In genomic region chr16:8948831-8949230, GRCh38 we compare ENCODE assay signal across 21 cellular contexts. TPM values are rescaled to one million over a fixed set of nuclear protein-coding genes. Genes with fewer than 3 reads are reported as not detected.
DNase-seq lines count a peak whose midpoint lies in the region; ATAC-seq, FAIRE-seq and TF ChIP-seq lines count a peak whose summit lies in the region.
"Had no signal": no experiment of that assay in that cellular context is flagged by ENCODE, and none has a peak within 500 bp of the region (broad histone marks: within the 10 kb centered on the region; RNA-seq: fewer than 3 reads in every experiment).

No MANE protein-coding gene starts in this region.

- H3K4me3 Mint-ChIP-seq in activated CD4-positive, alpha-beta T cell treated with anti-CD3 and anti-CD28 coated beads for 36 hours: no peak overlapping the region
- H3K4me3 Mint-ChIP-seq in activated CD4-positive, alpha-beta T cell treated with anti-CD3 and anti-CD28 coated beads, Interleukin-2, amount 10 ng/mL, durations not matched to agents 24 days and 14 days: no peak overlapping the region
- H3K4me3 Mint-ChIP-seq in stimulated activated memory B cell treated with anti-CD40 and anti-IgM and Interleukin-4, amounts not matched to agents 10 μg/mL and 1 μg/mL and 100 μg/mL, for 72 hours: no peak overlapping the region
- H3K4me3 Mint-ChIP-seq: activated T-helper 1 cell treated with anti-CD3 and anti-CD28 coated beads, Interleukin-12 subunit alpha, Interleukin-12 subunit beta, Interleukin-2, Interleukin-4 antibody, amounts not matched to agents 30 ng/mL and 10 ng/mL and 1 ng/mL, durations not matched to agents 14 hours and 24 hours and 36 hours had no signal

- intact Hi-C loops in activated CD4-positive, alpha-beta T cell treated with anti-CD3 and anti-CD28 coated beads for 36 hours (cut with DNase I, micrococcal nuclease): no loop called here
- intact Hi-C loops in activated CD4-positive, alpha-beta T cell treated with anti-CD3 and anti-CD28 coated beads, Interleukin-2, amount 10 ng/mL, durations not matched to agents 24 days and 14 days (cut with micrococcal nuclease): no loop called here
- intact Hi-C loops in GM12878 (cut with micrococcal nuclease; ENCODE audit: unreplicated experiment): no loop called here

- H3K4me3 ChIP-seq in OCI-LY1 (ENCODE audit: low read depth, low read length, poor library complexity, severe bottlenecking) (peak overlapping the region; percentile 49), GM12878 (no peak overlapping the region)
- H3K4me3 ChIP-seq: heart left ventricle, pancreas had no signal

- no peak for TF ChIP-seq CTCF in OCI-LY1 (IDR thresholded peaks at IDR 0.05; ENCODE audit: low read length)
- no peak for TF ChIP-seq CTCF in GM12878 (IDR thresholded peaks at IDR 0.05 in 2 of 3, conservative IDR thresholded peaks at IDR 0.05 in 1 of 3; ENCODE audit: control insufficient read depth in 2 of 3, extremely low read depth in 1 of 3, insufficient read depth in 1 of 3, low read depth in 3 of 3, low read length in 3 of 3)

- in situ Hi-C loops in GM12878 (cut with MboI): no loop called here

- no peak for DNase-seq in activated CD4-positive, alpha-beta T cell treated with anti-CD3 and anti-CD28 coated beads for 36 hours
- no peak for DNase-seq in activated CD4-positive, alpha-beta T cell treated with anti-CD3 and anti-CD28 coated beads, Interleukin-2, amount 10 ng/mL, durations not matched to agents 24 days and 14 days
- no peak for DNase-seq in GM12878 (ENCODE audit: low read depth, low spot score)
- DNase-seq in NCI-H1105 treated with DMSO at 0.1 percent for 48 hours (lab: John Stamatoyannopoulos, UW): no peak
- no peak for DNase-seq in NCI-H1092 (lab: John Stamatoyannopoulos, UW)
- no peak for DNase-seq in NCI-H774 (lab: John Stamatoyannopoulos, UW)
- DNase-seq: 8988T; activated CD4-positive, alpha-beta T cell treated with anti-CD3 and anti-CD28 coated beads, Interleukin-2, amount 50 U/mL, for 48 hours; anterior cingulate cortex; central memory CD4-positive, alpha-beta T cell; effector memory CD4-positive, alpha-beta T cell; heart left ventricle; NCI-H1417 treated with DMSO at 0.1 percent for 48 hours; pancreas; SK-N-SH; stimulated activated CD4-positive, alpha-beta T cell treated with anti-CD3 and anti-CD28 coated beads, Interleukin-2, amount 100 ng/mL, for 24 hours had no signal

- no peaks in the 10 kb centered on the region for H3K27me3 ChIP-seq in OCI-LY1 (ENCODE audit: insufficient read depth, low read length)
- no peaks in the 10 kb centered on the region for H3K27me3 ChIP-seq in GM12878 (replicated peaks in 1 of 2; ENCODE audit: control insufficient read depth in 2 of 2, insufficient read depth in 2 of 2, low read length in 1 of 2)
- H3K27me3 ChIP-seq: heart left ventricle, pancreas had no signal

- H3K27ac ChIP-seq in OCI-LY1 (ENCODE audit: low read depth, low read length, poor library complexity, severe bottlenecking) (peak overlapping the region; percentile 96), GM12878 (ENCODE audit: control insufficient read depth, insufficient read depth) (peak overlapping the region; percentile 43)
- H3K27ac ChIP-seq: C4-2B, heart left ventricle, pancreas had no signal

- RAD21 ChIA-PET in GM12878 (lab: Charles Lee; ENCODE audit: unreplicated experiment): interaction anchor here (0.6 to 3.0 kb wide), 5 partner anchors 11 to 186 kb away, joined by 3 to 21 read pairs (median 4); no protein-coding TSS in a partner anchor

- no peaks in the 10 kb centered on the region for H3K9me3 Mint-ChIP-seq in activated CD4-positive, alpha-beta T cell treated with anti-CD3 and anti-CD28 coated beads for 36 hours (ENCODE audit: low read depth)
- no peaks in the 10 kb centered on the region for H3K9me3 Mint-ChIP-seq in activated CD4-positive, alpha-beta T cell treated with anti-CD3 and anti-CD28 coated beads, Interleukin-2, amount 10 ng/mL, durations not matched to agents 24 days and 14 days
- no peaks in the 10 kb centered on the region for H3K9me3 Mint-ChIP-seq in stimulated activated memory B cell treated with anti-CD40 and anti-IgM and Interleukin-4, amounts not matched to agents 10 μg/mL and 1 μg/mL and 100 μg/mL, for 72 hours
- H3K9me3 Mint-ChIP-seq: activated T-helper 1 cell treated with anti-CD3 and anti-CD28 coated beads, Interleukin-12 subunit alpha, Interleukin-12 subunit beta, Interleukin-2, Interleukin-4 antibody, amounts not matched to agents 30 ng/mL and 10 ng/mL and 1 ng/mL, durations not matched to agents 14 hours and 24 hours and 36 hours had no signal

- CTCF ChIA-PET in activated CD4-positive, alpha-beta T cell treated with anti-CD3 and anti-CD28 coated beads for 36 hours (lab: Charles Lee): interaction anchor here (1.1 to 7.8 kb wide), 3 partner anchors 12 to 60 kb away, joined by 3 to 78 read pairs (median 4); no protein-coding TSS in a partner anchor
- CTCF ChIA-PET in GM12878 (lab: Yijun Ruan, JAX): interaction anchor here (0.6 to 5.5 kb wide), 9 partner anchors 9 to 190 kb away, joined by 3 to 44 read pairs (median 3); no protein-coding TSS in a partner anchor

- peaks cover 90% of the 10 kb centered on the region for H3K4me1 Mint-ChIP-seq in activated CD4-positive, alpha-beta T cell treated with anti-CD3 and anti-CD28 coated beads for 36 hours
- H3K4me1 Mint-ChIP-seq in activated CD4-positive, alpha-beta T cell treated with anti-CD3 and anti-CD28 coated beads, Interleukin-2, amount 10 ng/mL, durations not matched to agents 24 days and 14 days: peaks cover 77% of the 10 kb centered on the region
- H3K4me1 Mint-ChIP-seq in stimulated activated memory B cell treated with anti-CD40 and anti-IgM and Interleukin-4, amounts not matched to agents 10 μg/mL and 1 μg/mL and 100 μg/mL, for 72 hours: peaks cover 89% of the 10 kb centered on the region

- TF ChIP-seq EP300 in GM12878 (IDR thresholded peaks at IDR 0.05; ENCODE audit: borderline replicate concordance in 1 of 2, control insufficient read depth in 1 of 2, low read depth in 2 of 2, low read length in 2 of 2): no peak

- H3K36me3 Mint-ChIP-seq in activated CD4-positive, alpha-beta T cell treated with anti-CD3 and anti-CD28 coated beads for 36 hours (ENCODE audit: low read depth): peaks cover 4% of the 10 kb centered on the region
- H3K36me3 Mint-ChIP-seq in activated CD4-positive, alpha-beta T cell treated with anti-CD3 and anti-CD28 coated beads, Interleukin-2, amount 10 ng/mL, durations not matched to agents 24 days and 14 days (ENCODE audit: low read depth): peaks cover 3% of the 10 kb centered on the region
- peaks cover 5% of the 10 kb centered on the region for H3K36me3 Mint-ChIP-seq in stimulated activated memory B cell treated with anti-CD40 and anti-IgM and Interleukin-4, amounts not matched to agents 10 μg/mL and 1 μg/mL and 100 μg/mL, for 72 hours

- no peaks in the 10 kb centered on the region for H4K20me1 ChIP-seq in OCI-LY1 (ENCODE audit: insufficient read depth, low read length)
- H4K20me1 ChIP-seq in GM12878 (ENCODE audit: control insufficient read depth, insufficient read depth): peaks cover 44% of the 10 kb centered on the region

- H3F3A ChIP-seq in OCI-LY1 (ENCODE audit: insufficient read depth, low read length): peaks cover 9% of the 10 kb centered on the region

- H3K27me3 Mint-ChIP-seq in activated CD4-positive, alpha-beta T cell treated with anti-CD3 and anti-CD28 coated beads for 36 hours: no peaks in the 10 kb centered on the region
- H3K27me3 Mint-ChIP-seq in activated CD4-positive, alpha-beta T cell treated with anti-CD3 and anti-CD28 coated beads, Interleukin-2, amount 10 ng/mL, durations not matched to agents 24 days and 14 days: no peaks in the 10 kb centered on the region
- no peaks in the 10 kb centered on the region for H3K27me3 Mint-ChIP-seq in stimulated activated memory B cell treated with anti-CD40 and anti-IgM and Interleukin-4, amounts not matched to agents 10 μg/mL and 1 μg/mL and 100 μg/mL, for 72 hours

- H3K36me3 ChIP-seq in OCI-LY1 (ENCODE audit: insufficient read depth, low read length): no peaks in the 10 kb centered on the region
- H3K36me3 ChIP-seq in GM12878 (ENCODE audit: control insufficient read depth in 2 of 2, insufficient read depth in 2 of 2, low read length in 1 of 2): peaks cover 1 to 2% of the 10 kb centered on the region in 2 experiments; a peak in 2 of 4 replicates
- H3K36me3 ChIP-seq: heart left ventricle, pancreas had no signal

- WGBS in GM12878 (ENCODE audit: insufficient coverage, insufficient replicate concordance, low lambda C conversion rate, missing lambda C conversion rate): 2% methylated on average over 5 of the region's 5 CpGs

- H3K4me1 ChIP-seq in OCI-LY1 (ENCODE audit: insufficient read depth, low read length, severe bottlenecking) (peaks cover 99% of the 10 kb centered on the region), GM12878 (ENCODE audit: control insufficient read depth, insufficient read depth, low read length) (peaks cover 78% of the 10 kb centered on the region)

- peak overlapping the region; percentile 32 for H3K27ac Mint-ChIP-seq in activated CD4-positive, alpha-beta T cell treated with anti-CD3 and anti-CD28 coated beads for 36 hours
- no peak overlapping the region for H3K27ac Mint-ChIP-seq in activated CD4-positive, alpha-beta T cell treated with anti-CD3 and anti-CD28 coated beads, Interleukin-2, amount 10 ng/mL, durations not matched to agents 24 days and 14 days
- peak overlapping the region; percentile 51 for H3K27ac Mint-ChIP-seq in stimulated activated memory B cell treated with anti-CD40 and anti-IgM and Interleukin-4, amounts not matched to agents 10 μg/mL and 1 μg/mL and 100 μg/mL, for 72 hours

- no peaks in the 10 kb centered on the region for H3K9me3 ChIP-seq in OCI-LY1 (ENCODE audit: low read length)
- H3K9me3 ChIP-seq in GM12878 (replicated peaks; ENCODE audit: control insufficient read depth, insufficient read depth, low read length): no peaks in the 10 kb centered on the region
- H3K9me3 ChIP-seq: heart left ventricle, pancreas, SK-N-SH had no signal

- ATAC-seq in activated CD4-positive, alpha-beta T cell treated with anti-CD3 and anti-CD28 coated beads for 36 hours: peak; percentile 27
- ATAC-seq in GM12878: peak; percentile 8; the same call in 2 of the 3 replicates
- no peak for ATAC-seq in stimulated activated memory B cell treated with anti-CD40 and anti-IgM and Interleukin-4, amounts not matched to agents 10 μg/mL and 1 μg/mL and 100 μg/mL, for 72 hours
- ATAC-seq: heart left ventricle, pancreas had no signal

- SMC1A ChIA-PET in GM12878 (lab: Charles Lee; ENCODE audit: uncharacterized antibody, unreplicated experiment): interaction anchor here (0.8 to 8.0 kb wide), 4 partner anchors 12 to 60 kb away, joined by 3 to 52 read pairs (median 10); no protein-coding TSS in a partner anchor

- peak; percentile 38 for FAIRE-seq in GM12878 (lab: Jason Lieb, UNC)
- FAIRE-seq: pancreas, RCC 7860 had no signal

- POLR2A ChIA-PET in activated CD4-positive, alpha-beta T cell treated with anti-CD3 and anti-CD28 coated beads for 36 hours (lab: Charles Lee): interaction anchor here (0.9 kb wide), 1 partner anchor 154 kb away, joined by 3 read pairs; no protein-coding TSS in a partner anchor
- POLR2A ChIA-PET in GM12878 (lab: Charles Lee): interaction anchor here (1.5 to 2.3 kb wide), 2 partner anchors 13 to 57 kb away, joined by 3 to 6 read pairs; no protein-coding TSS in a partner anchor

- H3K9me2 ChIP-seq in OCI-LY1 (ENCODE audit: low read depth, low read length): no peaks in the 10 kb centered on the region
- H3K9me2 ChIP-seq: SK-N-SH had no signal

- TF ChIP-seq RAD21 in GM12878 (IDR thresholded peaks at IDR 0.05; ENCODE audit: insufficient read depth, low read depth, low read length): no peak

- no peak for TF ChIP-seq POLR2A in GM12878 (IDR thresholded peaks at IDR 0.05; ENCODE audit: low read depth, low read length)

- peak overlapping the region; percentile 98 for H3K4me2 ChIP-seq in OCI-LY1 (ENCODE audit: low read length)
- H3K4me2 ChIP-seq in GM12878 (ENCODE audit: control insufficient read depth, insufficient read depth): peak overlapping the region; percentile 75
- H3K4me2 ChIP-seq: SK-N-SH had no signal

- H3K79me2 ChIP-seq in OCI-LY1 (ENCODE audit: insufficient read depth, low read length) (peaks cover 79% of the 10 kb centered on the region), GM12878 (ENCODE audit: control insufficient read depth, insufficient read depth, low read length) (peaks cover 96% of the 10 kb centered on the region)

- H3K9ac ChIP-seq in OCI-LY1 (ENCODE audit: low read length) (peak overlapping the region; percentile 70; the same call in 1 of the 2 replicates), GM12878 (ENCODE audit: control insufficient read depth, insufficient read depth, low read length) (no peak overlapping the region)
- H3K9ac ChIP-seq: SK-N-SH had no signal

- no TSS peak for BruUV-seq in GM12878 (replicated peaks; lab: Mats Ljungman, UMichigan)

- H2AFZ ChIP-seq in OCI-LY1 (ENCODE audit: low read length) (no peak overlapping the region), GM12878 (ENCODE audit: control insufficient read depth, low read depth, low read length) (no peak overlapping the region)

RNA-seq across cellular contexts. Expression of gene USP7, which starts 14.9 kb away (rescaled TPM):
- total RNA-seq in activated CD4-positive, alpha-beta T cell treated with anti-CD3 and anti-CD28 coated beads for 36 hours: 100 to 1,000 TPM; 165 to 198 TPM
- 180 and 186 TPM in 2 replicates for total RNA-seq in activated CD4-positive, alpha-beta T cell treated with anti-CD3 and anti-CD28 coated beads, Interleukin-2, amount 10 ng/mL, durations not matched to agents 24 days and 14 days
- 276 and 307 TPM in 2 replicates for total RNA-seq in GM12878 (2013; cell fraction: nucleolus; rRNA removed)
- 74.3 and 81.3 TPM in 2 replicates for total RNA-seq in GM12878 (2014; rRNA removed)
- 68.0 and 68.9 TPM in 2 replicates for total RNA-seq in GM12878 (2014; rRNA removed; fragmentation: Illumina TruSeq; extraction: Trizol)
- 133 and 138 TPM in 2 replicates for total RNA-seq in GM12878 (2021)
- polyA plus RNA-seq in GM12878 (2011; ENCODE audit: low read depth): 52.7 TPM
- 86.4 and 100 TPM in 2 replicates for polyA plus RNA-seq in GM12878 (2011; rRNA removed)
- 24.9 and 31.7 TPM in 2 replicates for polyA plus RNA-seq in GM12878 (2011; cell fraction: cytosol; rRNA removed)
- 137 and 156 TPM in 2 replicates for polyA plus RNA-seq in GM12878 (2011; cell fraction: nucleus; rRNA removed)
- 86.1 and 88.3 TPM in 2 replicates for polyA plus RNA-seq in GM12878 (2012)
- polyA plus RNA-seq in GM12878 (2014; fragmentation: Illumina TruSeq; extraction: Trizol): 107 and 144 TPM in 2 replicates
- 10 to 100 TPM; 20.8 to 25.0 TPM for polyA plus RNA-seq in GM12878 (2014; fragmentation: Nextera tagmentation; extraction: Ambion mirVana)
- 53.0 and 57.4 TPM in 2 replicates for polyA plus RNA-seq in GM12878 (2014; rRNA removed)
- polyA plus RNA-seq in GM12878 (2016; fragmentation: Nextera tagmentation; extraction: Ambion mirVana): 10 to 100 TPM; 16.2 to 18.6 TPM
- 132 and 155 TPM in 2 replicates for polyA minus RNA-seq in GM12878 (2011; rRNA and poly(A)+ RNA removed)
- polyA minus RNA-seq in GM12878 (2011; cell fraction: cytosol; rRNA and poly(A)+ RNA removed): 44.8 and 51.1 TPM in 2 replicates
- polyA minus RNA-seq in GM12878 (2011; cell fraction: nucleus; rRNA and poly(A)+ RNA removed): 130 and 190 TPM in 2 replicates
